In genomic region chr11:64101461-64101860, GRCh38 we compare ENCODE assay signal across 19 cellular contexts.
DNase-seq lines count a peak whose midpoint lies in the region; ATAC-seq and TF ChIP-seq lines count a peak whose summit lies in the region.
"Had no signal": no experiment of that assay in that cellular context is flagged by ENCODE, and none has a peak within 500 bp of the region (broad histone marks: within the 10 kb centered on the region; RNA-seq: fewer than 3 reads in every experiment).

No MANE protein-coding gene starts in this region.

- ATAC-seq in GM21381 (IDR thresholded peaks at IDR 0.05; ENCODE audit: unreplicated experiment) (no peak), HG03565 (IDR thresholded peaks at IDR 0.05; ENCODE audit: unreplicated experiment) (no peak)
- no peak for ATAC-seq in activated CD8-positive, alpha-beta T cell treated with anti-CD3 and anti-CD28 coated beads for 36 hours
- ATAC-seq: GM12878, left lung had no signal

- TF ChIP-seq CTCF in activated CD8-positive, alpha-beta T cell treated with anti-CD3 and anti-CD28 coated beads for 36 hours (IDR thresholded peaks at IDR 0.05), result no peak

- no peaks in the 10 kb centered on the region for H3K9me3 Mint-ChIP-seq in activated CD8-positive, alpha-beta T cell treated with anti-CD3 and anti-CD28 coated beads for 36 hours
- H3K9me3 Mint-ChIP-seq: stimulated activated naive CD8-positive, alpha-beta T cell treated with anti-CD3 and anti-CD28 coated beads, Interleukin-15, Interleukin-2, amounts not matched to agents 100 ng/mL and 50 ng/mL, for 24 hours had no signal

- CTCF ChIA-PET in activated CD8-positive, alpha-beta T cell treated with anti-CD3 and anti-CD28 coated beads for 36 hours (lab: Charles Lee), result no interaction called here

- intact Hi-C loops in activated CD8-positive, alpha-beta T cell treated with anti-CD3 and anti-CD28 coated beads for 36 hours (cut with micrococcal nuclease), result no loop called here

- H3K36me3 Mint-ChIP-seq in activated CD8-positive, alpha-beta T cell treated with anti-CD3 and anti-CD28 coated beads for 36 hours (ENCODE audit: low read depth), result no peaks in the 10 kb centered on the region

- no peak overlapping the region for H3K4me3 Mint-ChIP-seq in activated CD8-positive, alpha-beta T cell treated with anti-CD3 and anti-CD28 coated beads for 36 hours
- H3K4me3 Mint-ChIP-seq: stimulated activated naive CD8-positive, alpha-beta T cell treated with anti-CD3 and anti-CD28 coated beads, Interleukin-15, Interleukin-2, amounts not matched to agents 100 ng/mL and 50 ng/mL, for 24 hours had no signal

- DNase-seq in GM03348 (ENCODE audit: low spot score) (peak; percentile 39), cerebellar cortex (ENCODE audit: low spot score) (peak; percentile 41), left kidney (ENCODE audit: low read depth, low spot score) (peak; percentile 38), superior temporal gyrus (ENCODE audit: extremely low spot score) (peak; percentile 69), AG08396 (ENCODE audit: low spot score) (no peak)
- no peak for DNase-seq in activated CD8-positive, alpha-beta T cell treated with anti-CD3 and anti-CD28 coated beads for 36 hours
- DNase-seq: activated CD4-positive, alpha-beta T cell treated with anti-CD3 and anti-CD28 coated beads for 48 hours; activated gamma-delta T cell treated with Interleukin-2 at 50 U/mL for 16 hours; AML-193; GDM1; Karpas-422; left lung; NCI-H2107; sigmoid colon; stimulated activated CD4-positive, alpha-beta T cell treated with anti-CD3 and anti-CD28 coated beads, Interleukin-1b, Interleukin-23, amount 100 ng/mL, for 48 hours had no signal

- no peaks in the 10 kb centered on the region for H3K4me1 Mint-ChIP-seq in activated CD8-positive, alpha-beta T cell treated with anti-CD3 and anti-CD28 coated beads for 36 hours (ENCODE audit: low read depth)

- POLR2A ChIA-PET in activated CD8-positive, alpha-beta T cell treated with anti-CD3 and anti-CD28 coated beads for 36 hours (lab: Charles Lee), result no interaction called here

- no peaks in the 10 kb centered on the region for H3K27me3 Mint-ChIP-seq in activated CD8-positive, alpha-beta T cell treated with anti-CD3 and anti-CD28 coated beads for 36 hours
- H3K27me3 Mint-ChIP-seq: stimulated activated naive CD8-positive, alpha-beta T cell treated with anti-CD3 and anti-CD28 coated beads, Interleukin-15, Interleukin-2, amounts not matched to agents 100 ng/mL and 50 ng/mL, for 24 hours had no signal

- H3K27ac Mint-ChIP-seq in activated CD8-positive, alpha-beta T cell treated with anti-CD3 and anti-CD28 coated beads for 36 hours, result no peak overlapping the region
- H3K27ac Mint-ChIP-seq: stimulated activated naive CD8-positive, alpha-beta T cell treated with anti-CD3 and anti-CD28 coated beads, Interleukin-15, Interleukin-2, amounts not matched to agents 100 ng/mL and 50 ng/mL, for 24 hours had no signal

Comparison
In these comparisons a context has a peak if more than half of its experiments do, and no peak if none do; other contexts are left out.
1. DNase-seq: peak in GM03348 (single experiment), cerebellar cortex (single experiment), left kidney (single experiment) and superior temporal gyrus (single experiment); none in AG08396 (single experiment) and activated CD8-positive, alpha-beta T cell treated with anti-CD3 and anti-CD28 coated beads for 36 hours (single experiment).